11 cellular contexts compared by ENCODE assay signal in the genomic region with DNA sequence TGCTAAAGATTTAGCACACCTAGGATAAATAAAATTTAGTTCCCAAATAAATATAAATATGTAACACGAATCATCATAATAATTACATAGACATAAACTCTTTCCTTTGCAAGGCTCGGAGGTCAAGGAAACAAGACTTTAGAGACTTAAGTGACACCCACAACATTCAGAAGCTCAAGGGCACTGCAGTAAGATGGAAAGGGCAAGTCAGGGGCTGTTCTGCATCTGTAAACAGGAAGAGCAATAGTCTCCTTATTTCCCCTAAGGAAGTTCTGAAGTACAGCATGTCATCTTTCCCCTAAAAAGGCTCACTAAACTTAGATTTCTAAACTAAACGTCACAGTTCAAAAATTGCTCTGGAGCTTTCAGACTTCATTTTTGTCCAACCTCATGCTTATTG. TPM values are rescaled to one million over a fixed set of nuclear protein-coding genes. Genes with fewer than 3 reads are reported as not detected.
DNase-seq lines count a peak whose midpoint lies in the region; ATAC-seq and TF ChIP-seq lines count a peak whose summit lies in the region.
"Had no signal": no experiment of that assay in that cellular context is flagged by ENCODE, and none has a peak within 500 bp of the region (broad histone marks: within the 10 kb centered on the region; RNA-seq: fewer than 3 reads in every experiment).

No MANE protein-coding gene starts in this region.

- H3K27ac ChIP-seq in BLaER1 (no peak overlapping the region), tibial artery (no peak overlapping the region)
- H3K27ac ChIP-seq in CD8-positive, alpha-beta T cell (ENCODE audit: low read depth, low read length), result no peak overlapping the region
- H3K27ac ChIP-seq in naive thymus-derived CD4-positive, alpha-beta T cell (ENCODE audit: low read depth, low read length), result no peak overlapping the region
- H3K27ac ChIP-seq: C4-2B, pancreas had no signal

- H3K4me1 ChIP-seq in BLaER1, result peaks cover 15% of the 10 kb centered on the region
- H3K4me1 ChIP-seq in CD8-positive, alpha-beta T cell (ENCODE audit: insufficient read depth, low read length), result peaks cover 8% of the 10 kb centered on the region
- H3K4me1 ChIP-seq in naive thymus-derived CD4-positive, alpha-beta T cell (ENCODE audit: control insufficient read depth in 2 of 2, insufficient read depth in 2 of 2, low read length in 2 of 2), result peaks cover 5 to 7% of the 10 kb centered on the region in 2 donors
- H3K4me1 ChIP-seq in tibial artery, result peaks cover 0 to 5% (median 0%) of the 10 kb centered on the region in 4 donors
- H3K4me1 ChIP-seq: pancreas had no signal

- no peaks in the 10 kb centered on the region for H3K9me3 Mint-ChIP-seq in CD8-positive, alpha-beta T cell
- H3K9me3 Mint-ChIP-seq in activated CD8-positive, alpha-beta T cell treated with anti-CD3 and anti-CD28 coated beads for 36 hours, result no peaks in the 10 kb centered on the region
- H3K9me3 Mint-ChIP-seq in naive thymus-derived CD4-positive, alpha-beta T cell, result no peaks in the 10 kb centered on the region

- H3K4me3 Mint-ChIP-seq in CD8-positive, alpha-beta T cell, result peak overlapping the region; percentile 87
- peak overlapping the region; percentile 68 for H3K4me3 Mint-ChIP-seq in activated CD8-positive, alpha-beta T cell treated with anti-CD3 and anti-CD28 coated beads for 36 hours
- peak overlapping the region in 9 of 10 donors; percentile 75 to 94 (median 88) for H3K4me3 Mint-ChIP-seq in naive thymus-derived CD4-positive, alpha-beta T cell

- DNase-seq in CD8-positive, alpha-beta T cell, result no peak
- DNase-seq in activated CD8-positive, alpha-beta T cell treated with anti-CD3 and anti-CD28 coated beads for 36 hours, result no peak
- no peak for DNase-seq in naive thymus-derived CD4-positive, alpha-beta T cell
- no peak for DNase-seq in tibial artery
- DNase-seq in NK-92 treated with Interleukin-12 subunit alpha and Interleukin-12 subunit beta, amount 100 ng/mL, for 24 hours (lab: John Stamatoyannopoulos, UW), result no peak
- DNase-seq: NCI-H1694 had no signal

- peaks cover 8% of the 10 kb centered on the region for H3K4me1 Mint-ChIP-seq in CD8-positive, alpha-beta T cell (ENCODE audit: low read depth)
- peaks cover 16% of the 10 kb centered on the region for H3K4me1 Mint-ChIP-seq in activated CD8-positive, alpha-beta T cell treated with anti-CD3 and anti-CD28 coated beads for 36 hours (ENCODE audit: low read depth)
- peaks cover 0 to 20% (median 12%) of the 10 kb centered on the region in 7 donors for H3K4me1 Mint-ChIP-seq in naive thymus-derived CD4-positive, alpha-beta T cell

- no peaks in the 10 kb centered on the region for H3K36me3 ChIP-seq in BLaER1
- H3K36me3 ChIP-seq in CD8-positive, alpha-beta T cell (ENCODE audit: insufficient read depth, low read length), result no peaks in the 10 kb centered on the region
- H3K36me3 ChIP-seq in naive thymus-derived CD4-positive, alpha-beta T cell (ENCODE audit: control insufficient read depth in 2 of 3, insufficient read depth in 3 of 3, low read length in 3 of 3), result no peaks in the 10 kb centered on the region
- no peaks in the 10 kb centered on the region for H3K36me3 ChIP-seq in tibial artery
- H3K36me3 ChIP-seq: pancreas had no signal

- POLR2A ChIA-PET in CD8-positive, alpha-beta T cell (lab: Charles Lee), result interaction anchor here (1.8 kb wide), 1 partner anchor 27 kb away, joined by 10 read pairs; a partner anchor contains a TSS
- POLR2A ChIA-PET in activated CD8-positive, alpha-beta T cell treated with anti-CD3 and anti-CD28 coated beads for 36 hours (lab: Charles Lee), result interaction anchor here (1.1 kb wide), 1 partner anchor 27 kb away, joined by 7 read pairs; a partner anchor contains a TSS
- POLR2A ChIA-PET in naive thymus-derived CD4-positive, alpha-beta T cell (lab: Charles Lee), result interaction anchor here (0.8 to 1.2 kb wide), 2 partner anchors 27 to 29 kb away, joined by 3 to 4 read pairs; a partner anchor contains a TSS

- H3K9me3 ChIP-seq in BLaER1, result no peaks in the 10 kb centered on the region
- H3K9me3 ChIP-seq in CD8-positive, alpha-beta T cell (ENCODE audit: low read length), result no peaks in the 10 kb centered on the region
- no peaks in the 10 kb centered on the region for H3K9me3 ChIP-seq in naive thymus-derived CD4-positive, alpha-beta T cell (ENCODE audit: control insufficient read depth in 2 of 3, low read length in 3 of 3)
- no peaks in the 10 kb centered on the region for H3K9me3 ChIP-seq in tibial artery
- H3K9me3 ChIP-seq: pancreas had no signal

- CTCF ChIA-PET in CD8-positive, alpha-beta T cell (lab: Charles Lee), result interaction anchor here (1.0 to 6.2 kb wide), 16 partner anchors 10 to 1922 kb away, joined by 3 to 59 read pairs (median 6); a partner anchor contains a TSS
- CTCF ChIA-PET in activated CD8-positive, alpha-beta T cell treated with anti-CD3 and anti-CD28 coated beads for 36 hours (lab: Charles Lee), result interaction anchor here (0.9 to 4.2 kb wide), 23 partner anchors 11 to 1922 kb away, joined by 3 to 40 read pairs (median 8); a partner anchor contains a TSS
- CTCF ChIA-PET in naive thymus-derived CD4-positive, alpha-beta T cell (lab: Charles Lee), result interaction anchor here (0.9 to 2.9 kb wide), 11 partner anchors 12 to 1924 kb away, joined by 3 to 17 read pairs (median 8); a partner anchor contains a TSS

- H3K27me3 ChIP-seq in BLaER1 (no peaks in the 10 kb centered on the region), tibial artery (no peaks in the 10 kb centered on the region)
- H3K27me3 ChIP-seq in CD8-positive, alpha-beta T cell (ENCODE audit: insufficient read depth, low read length), result no peaks in the 10 kb centered on the region
- no peaks in the 10 kb centered on the region for H3K27me3 ChIP-seq in naive thymus-derived CD4-positive, alpha-beta T cell (ENCODE audit: control insufficient read depth in 2 of 2, insufficient read depth in 2 of 2, low read length in 2 of 2)
- H3K27me3 ChIP-seq: hepatocyte had no signal

- ATAC-seq in CD8-positive, alpha-beta T cell, result no peak
- no peak for ATAC-seq in activated CD8-positive, alpha-beta T cell treated with anti-CD3 and anti-CD28 coated beads for 36 hours
- no peak for ATAC-seq in naive thymus-derived CD4-positive, alpha-beta T cell
- ATAC-seq in HG02763 (IDR thresholded peaks at IDR 0.05; ENCODE audit: unreplicated experiment), result no peak

- no peaks in the 10 kb centered on the region for H3K36me3 Mint-ChIP-seq in CD8-positive, alpha-beta T cell
- H3K36me3 Mint-ChIP-seq in activated CD8-positive, alpha-beta T cell treated with anti-CD3 and anti-CD28 coated beads for 36 hours (ENCODE audit: low read depth), result no peaks in the 10 kb centered on the region
- no peaks in the 10 kb centered on the region for H3K36me3 Mint-ChIP-seq in naive thymus-derived CD4-positive, alpha-beta T cell

- no peaks in the 10 kb centered on the region for H4K20me1 ChIP-seq in BLaER1

- no peak for TF ChIP-seq CTCF in CD8-positive, alpha-beta T cell (IDR thresholded peaks at IDR 0.05)
- TF ChIP-seq CTCF in activated CD8-positive, alpha-beta T cell treated with anti-CD3 and anti-CD28 coated beads for 36 hours (IDR thresholded peaks at IDR 0.05), result no peak
- no peak for TF ChIP-seq CTCF in tibial artery (IDR thresholded peaks at IDR 0.05)

- peak overlapping the region; percentile 77 for H3K27ac Mint-ChIP-seq in CD8-positive, alpha-beta T cell
- H3K27ac Mint-ChIP-seq in activated CD8-positive, alpha-beta T cell treated with anti-CD3 and anti-CD28 coated beads for 36 hours, result no peak overlapping the region
- peak overlapping the region in 8 of 9 donors; percentile 18 to 95 (median 61) for H3K27ac Mint-ChIP-seq in naive thymus-derived CD4-positive, alpha-beta T cell

- H3K4me3 ChIP-seq in BLaER1 (no peak overlapping the region), tibial artery (no peak overlapping the region)
- H3K4me3 ChIP-seq in CD8-positive, alpha-beta T cell (ENCODE audit: low read depth, low read length), result no peak overlapping the region
- H3K4me3 ChIP-seq in naive thymus-derived CD4-positive, alpha-beta T cell (ENCODE audit: low read length), result no peak overlapping the region
- H3K4me3 ChIP-seq: hepatocyte had no signal

- intact Hi-C loops in CD8-positive, alpha-beta T cell (cut with DNase I, micrococcal nuclease), result loop anchor here (1.0 to 10.0 kb wide), 7 partner anchors 66 to 1921 kb away; no protein-coding TSS in a partner anchor
- intact Hi-C loops in activated CD8-positive, alpha-beta T cell treated with anti-CD3 and anti-CD28 coated beads for 36 hours (cut with micrococcal nuclease), result loop anchor here (5.0 kb wide), 1 partner anchor 66 kb away; no protein-coding TSS in a partner anchor
- intact Hi-C loops in naive thymus-derived CD4-positive, alpha-beta T cell (cut with micrococcal nuclease), result loop anchor here in 1 of 2 donors (2.0 to 5.0 kb wide), 4 partner anchors 66 to 1921 kb away; no protein-coding TSS in a partner anchor
- intact Hi-C loops in tibial artery (cut with DNase I; ENCODE audit: low total_unique reads), result no loop called here

- no peak overlapping the region for H3K9ac ChIP-seq in BLaER1

- peaks cover 4% of the 10 kb centered on the region for H3K27me3 Mint-ChIP-seq in CD8-positive, alpha-beta T cell (ENCODE audit: low read depth)
- H3K27me3 Mint-ChIP-seq in activated CD8-positive, alpha-beta T cell treated with anti-CD3 and anti-CD28 coated beads for 36 hours, result peaks cover 5% of the 10 kb centered on the region
- peaks cover 0 to 13% (median 0%) of the 10 kb centered on the region in 5 donors for H3K27me3 Mint-ChIP-seq in naive thymus-derived CD4-positive, alpha-beta T cell

- peak overlapping the region; percentile 39 for H3K4me2 ChIP-seq in BLaER1

RNA-seq across cellular contexts. Expression of a gene that starts 26.9 kb away (rescaled TPM):
- total RNA-seq in CD8-positive, alpha-beta T cell, result 10 to 100 TPM in 1 of 2 experiments, 1 to 10 TPM in 1; 9.5 to 12.1 TPM
- 10 to 100 TPM; 10.9 to 11.1 TPM for total RNA-seq in activated CD8-positive, alpha-beta T cell treated with anti-CD3 and anti-CD28 coated beads for 36 hours
- total RNA-seq in naive thymus-derived CD4-positive, alpha-beta T cell, result 10 to 100 TPM in 1 of 5 experiments, 1 to 10 TPM in 4; 4.5 to 14.6 (median 9.5) TPM
- polyA plus RNA-seq in naive thymus-derived CD4-positive, alpha-beta T cell, result 1 to 10 TPM; 1.2 to 1.5 TPM
